Comparison of ENCODE assay signal across 8 cellular contexts in the genomic region with DNA sequence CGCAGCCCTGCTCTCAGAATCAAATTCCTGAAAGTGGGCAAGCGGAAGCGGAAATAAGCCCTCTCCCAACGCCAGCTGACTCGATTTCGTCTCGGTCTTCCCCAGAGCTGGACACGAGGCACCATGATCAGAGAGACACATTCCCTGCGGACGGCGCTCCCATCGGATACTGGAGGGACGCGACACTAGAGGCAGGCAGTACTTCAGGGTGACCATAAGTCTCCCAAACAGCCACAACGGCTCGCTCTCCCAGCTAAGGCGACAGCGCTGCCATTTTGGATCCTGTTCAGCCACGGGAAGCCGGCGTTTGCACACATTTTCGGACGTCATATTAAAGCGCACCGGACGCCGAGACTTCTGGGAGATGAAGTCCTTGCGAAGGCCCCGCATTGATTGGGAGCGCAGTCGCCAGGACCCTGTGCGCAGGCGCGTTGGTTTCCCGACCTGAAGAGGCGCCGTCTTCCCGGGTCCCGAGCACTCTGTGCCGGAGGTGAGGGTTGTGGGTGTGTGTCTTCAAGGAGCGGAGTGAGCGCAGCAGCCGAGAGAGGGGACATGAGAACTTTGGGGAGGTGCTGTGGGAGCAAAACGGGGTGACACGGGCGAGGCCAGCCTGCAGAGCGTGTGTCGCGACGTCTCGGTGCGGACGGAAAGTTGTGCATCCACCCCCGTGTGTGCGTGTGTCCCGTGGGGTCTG. TPM values are rescaled to one million over a fixed set of nuclear protein-coding genes. Genes with fewer than 3 reads are reported as not detected.
DNase-seq lines count a peak whose midpoint lies in the region; ATAC-seq, FAIRE-seq and TF ChIP-seq lines count a peak whose summit lies in the region.

ZNF2 (plus strand) TSS at position 439 of the 694 bp plus-strand sequence. CDS start 10,418 bp downstream, outside the sequence.

- DNase-seq in GM12891 (ENCODE audit: insufficient read length, low spot score) (peak; percentile 92), NCI-H1417 treated with DMSO at 0.1 percent for 48 hours (lab: John Stamatoyannopoulos, UW) (peak; percentile 81), SW 1271 (lab: John Stamatoyannopoulos, UW) (peak; percentile 96 to 97), adipocyte (ENCODE audit: low read depth) (peak; percentile 100), cardiac muscle cell (ENCODE audit: low read depth in 1 of 2, low spot score in 1 of 2) (peak; percentile 99), pancreas (peak; percentile 97 to 99 (median 98)), tibial artery (peak; percentile 98)

- H3K9me3 ChIP-seq in adipocyte (ENCODE audit: control insufficient read depth, low read length), result no peaks in the 10 kb centered on the region
- no peaks in the 10 kb centered on the region for H3K9me3 ChIP-seq in cardiac muscle cell (ENCODE audit: low read depth)
- no peaks in the 10 kb centered on the region for H3K9me3 ChIP-seq in pancreas
- no peaks in the 10 kb centered on the region for H3K9me3 ChIP-seq in tibial artery

- intact Hi-C loops in pancreas (cut with DNase I) (no loop called here), tibial artery (cut with DNase I; ENCODE audit: low total_unique reads) (no loop called here)

- peaks cover 16% of the 10 kb centered on the region for H3K4me1 ChIP-seq in adipocyte (ENCODE audit: control insufficient read depth, insufficient read depth, low read length)
- peaks cover 11% of the 10 kb centered on the region for H3K4me1 ChIP-seq in cardiac muscle cell (ENCODE audit: low read depth)
- peaks cover 6 to 14% (median 13%) of the 10 kb centered on the region in 3 donors for H3K4me1 ChIP-seq in pancreas
- H3K4me1 ChIP-seq in tibial artery, result peaks cover 0 to 26% (median 15%) of the 10 kb centered on the region in 4 donors

- FAIRE-seq in GM12891 (lab: Jason Lieb, UNC) (peak; percentile 87), pancreas (lab: Jason Lieb, UNC) (no peak)

- H3K9ac ChIP-seq in adipocyte (ENCODE audit: low read length), result peak within 1 kb of the TSS; percentile 97

- H3K36me3 ChIP-seq in adipocyte (ENCODE audit: control insufficient read depth, insufficient read depth, low read length, severe bottlenecking), result no peaks in the 10 kb centered on the region
- no peaks in the 10 kb centered on the region for H3K36me3 ChIP-seq in cardiac muscle cell
- H3K36me3 ChIP-seq in pancreas, result no peaks in the 10 kb centered on the region
- H3K36me3 ChIP-seq in tibial artery, result no peaks in the 10 kb centered on the region

- TF ChIP-seq POLR2A in GM12891 (IDR thresholded peaks at IDR 0.05; ENCODE audit: low read depth, low read length), result peak; percentile 97

- TF ChIP-seq CTCF in cardiac muscle cell (IDR thresholded peaks at IDR 0.05; ENCODE audit: low read depth, low read length), result no peak
- TF ChIP-seq CTCF in pancreas (IDR thresholded peaks at IDR 0.05), result no peak
- no peak for TF ChIP-seq CTCF in tibial artery (IDR thresholded peaks at IDR 0.05)

- ATAC-seq in HG02798 (IDR thresholded peaks at IDR 0.05; ENCODE audit: poor library complexity, unreplicated experiment) (peak; percentile 95), pancreas (peak; percentile 96 to 99 (median 98))

- H3K4me3 ChIP-seq in adipocyte (ENCODE audit: low read length) (peak within 1 kb of the TSS; percentile 97), cardiac muscle cell (peak within 1 kb of the TSS; percentile 75), pancreas (peak within 1 kb of the TSS; percentile 36 to 75 (median 60)), tibial artery (peak within 1 kb of the TSS; percentile 66 to 69)

- no peaks in the 10 kb centered on the region for H3K27me3 ChIP-seq in adipocyte (replicated peaks; ENCODE audit: control insufficient read depth, insufficient read depth, low read length)
- no peaks in the 10 kb centered on the region for H3K27me3 ChIP-seq in cardiac muscle cell
- no peaks in the 10 kb centered on the region for H3K27me3 ChIP-seq in pancreas
- no peaks in the 10 kb centered on the region for H3K27me3 ChIP-seq in tibial artery

- peak within 1 kb of the TSS; percentile 96 for H3K27ac ChIP-seq in cardiac muscle cell
- peak within 1 kb of the TSS; percentile 89 to 93 (median 90) for H3K27ac ChIP-seq in pancreas
- peak within 1 kb of the TSS; percentile 83 to 87 for H3K27ac ChIP-seq in tibial artery

- 0% methylated on average over 55 to 56 of the region's 56 CpGs for WGBS in pancreas, 2 donors

TF ChIP-seq in GM12891, 5 proteins besides CTCF, POLR2A, EP300 and RAD21:
- TF ChIP-seq POLR2AphosphoS5 (IDR thresholded peaks at IDR 0.05; ENCODE audit: low read depth, low read length) (peak; percentile 95), SPI1 (IDR thresholded peaks at IDR 0.05; ENCODE audit: low read depth, low read length) (0 out of 2 replicates have a peak, but pooled peaks have one; percentile 3), TAF1 (IDR thresholded peaks at IDR 0.05; ENCODE audit: low read depth, low read length) (peak; percentile 98), POU2F2 (IDR thresholded peaks at IDR 0.05; ENCODE audit: low read depth, low read length) (no peak)
TF ChIP-seq in GM12891: peak in this region for 3.

RNA-seq across cellular contexts. Expression of gene ZNF2, which starts in this region (rescaled TPM):
- 0.65 TPM for polyA plus RNA-seq in GM12891 (2012; ENCODE audit: low read depth, missing spikeins)
- 4.7 and 6.4 TPM in 2 replicates for total RNA-seq in cardiac muscle cell
- polyA plus RNA-seq in cardiac muscle cell, result 4.2 and 5.6 TPM in 2 replicates
- total RNA-seq in pancreas, result 1 to 10 TPM; 1.4 to 2.9 (median 2.3) TPM
- 1 to 10 TPM in 1 of 2 donors, under 1 TPM in 1; 0.80 to 1.9 TPM for polyA plus RNA-seq in pancreas

Comparison
In these comparisons a context has a peak if more than half of its experiments do, and no peak if none do; other contexts are left out.
1. Peak in every context shown above with its lines: DNase-seq, ATAC-seq, H3K4me3 ChIP-seq and H3K27ac ChIP-seq.